1 cellular context compared by ENCODE assay signal in the genomic region with DNA sequence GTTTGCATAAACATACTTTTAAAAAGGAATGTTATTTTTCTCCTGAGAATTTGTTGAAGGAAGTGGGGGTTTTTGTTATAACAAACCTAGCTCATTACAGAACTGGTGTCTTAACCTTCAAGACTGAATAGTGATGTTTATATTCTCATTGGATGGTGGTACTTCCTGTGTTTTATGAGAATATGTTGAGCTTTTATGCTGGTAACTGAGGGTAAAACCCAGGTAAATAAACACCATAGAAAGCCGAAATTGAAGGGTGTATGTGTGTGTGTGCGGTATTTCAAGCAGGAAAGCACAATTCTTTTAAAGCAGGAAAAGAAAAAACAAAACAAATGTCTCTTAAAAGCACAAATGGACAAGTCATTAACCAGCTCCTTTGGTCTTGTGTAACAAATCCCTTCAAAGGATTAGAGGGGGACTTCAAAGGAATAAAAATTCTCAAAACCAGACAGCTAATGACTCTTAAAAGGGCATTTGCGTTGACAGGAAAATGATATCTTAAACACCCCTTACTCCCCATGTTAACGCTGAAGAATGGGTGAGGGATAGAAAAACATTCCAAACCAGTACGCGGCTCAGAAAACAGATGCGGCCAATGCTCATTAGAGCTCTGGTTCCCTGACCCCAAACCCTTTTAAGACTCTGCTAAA.
TF ChIP-seq lines count a peak whose summit lies in the region.

No MANE protein-coding gene starts in this region.

TF ChIP-seq in GM23338, 12 proteins besides CTCF, POLR2A, EP300 and RAD21 (continued from another document):
- TF ChIP-seq, protein P1, sequence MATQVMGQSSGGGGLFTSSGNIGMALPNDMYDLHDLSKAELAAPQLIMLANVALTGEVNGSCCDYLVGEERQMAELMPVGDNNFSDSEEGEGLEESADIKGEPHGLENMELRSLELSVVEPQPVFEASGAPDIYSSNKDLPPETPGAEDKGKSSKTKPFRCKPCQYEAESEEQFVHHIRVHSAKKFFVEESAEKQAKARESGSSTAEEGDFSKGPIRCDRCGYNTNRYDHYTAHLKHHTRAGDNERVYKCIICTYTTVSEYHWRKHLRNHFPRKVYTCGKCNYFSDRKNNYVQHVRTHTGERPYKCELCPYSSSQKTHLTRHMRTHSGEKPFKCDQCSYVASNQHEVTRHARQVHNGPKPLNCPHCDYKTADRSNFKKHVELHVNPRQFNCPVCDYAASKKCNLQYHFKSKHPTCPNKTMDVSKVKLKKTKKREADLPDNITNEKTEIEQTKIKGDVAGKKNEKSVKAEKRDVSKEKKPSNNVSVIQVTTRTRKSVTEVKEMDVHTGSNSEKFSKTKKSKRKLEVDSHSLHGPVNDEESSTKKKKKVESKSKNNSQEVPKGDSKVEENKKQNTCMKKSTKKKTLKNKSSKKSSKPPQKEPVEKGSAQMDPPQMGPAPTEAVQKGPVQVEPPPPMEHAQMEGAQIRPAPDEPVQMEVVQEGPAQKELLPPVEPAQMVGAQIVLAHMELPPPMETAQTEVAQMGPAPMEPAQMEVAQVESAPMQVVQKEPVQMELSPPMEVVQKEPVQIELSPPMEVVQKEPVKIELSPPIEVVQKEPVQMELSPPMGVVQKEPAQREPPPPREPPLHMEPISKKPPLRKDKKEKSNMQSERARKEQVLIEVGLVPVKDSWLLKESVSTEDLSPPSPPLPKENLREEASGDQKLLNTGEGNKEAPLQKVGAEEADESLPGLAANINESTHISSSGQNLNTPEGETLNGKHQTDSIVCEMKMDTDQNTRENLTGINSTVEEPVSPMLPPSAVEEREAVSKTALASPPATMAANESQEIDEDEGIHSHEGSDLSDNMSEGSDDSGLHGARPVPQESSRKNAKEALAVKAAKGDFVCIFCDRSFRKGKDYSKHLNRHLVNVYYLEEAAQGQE (IDR thresholded peaks at IDR 0.05; ENCODE audit: unreplicated experiment): no peak
- TF ChIP-seq ZNF331 (CRISPR knock-in tag; IDR thresholded peaks at IDR 0.05; ENCODE audit: low read depth) (no peak), EZH2 (IDR thresholded peaks at IDR 0.05; ENCODE audit: low read depth, unreplicated experiment) (no peak), STAT1 (IDR thresholded peaks at IDR 0.05; ENCODE audit: unreplicated experiment) (no peak), EZH2phosphoT487 (IDR thresholded peaks at IDR 0.05; ENCODE audit: unreplicated experiment) (no peak)
- TF ChIP-seq, protein P2, sequence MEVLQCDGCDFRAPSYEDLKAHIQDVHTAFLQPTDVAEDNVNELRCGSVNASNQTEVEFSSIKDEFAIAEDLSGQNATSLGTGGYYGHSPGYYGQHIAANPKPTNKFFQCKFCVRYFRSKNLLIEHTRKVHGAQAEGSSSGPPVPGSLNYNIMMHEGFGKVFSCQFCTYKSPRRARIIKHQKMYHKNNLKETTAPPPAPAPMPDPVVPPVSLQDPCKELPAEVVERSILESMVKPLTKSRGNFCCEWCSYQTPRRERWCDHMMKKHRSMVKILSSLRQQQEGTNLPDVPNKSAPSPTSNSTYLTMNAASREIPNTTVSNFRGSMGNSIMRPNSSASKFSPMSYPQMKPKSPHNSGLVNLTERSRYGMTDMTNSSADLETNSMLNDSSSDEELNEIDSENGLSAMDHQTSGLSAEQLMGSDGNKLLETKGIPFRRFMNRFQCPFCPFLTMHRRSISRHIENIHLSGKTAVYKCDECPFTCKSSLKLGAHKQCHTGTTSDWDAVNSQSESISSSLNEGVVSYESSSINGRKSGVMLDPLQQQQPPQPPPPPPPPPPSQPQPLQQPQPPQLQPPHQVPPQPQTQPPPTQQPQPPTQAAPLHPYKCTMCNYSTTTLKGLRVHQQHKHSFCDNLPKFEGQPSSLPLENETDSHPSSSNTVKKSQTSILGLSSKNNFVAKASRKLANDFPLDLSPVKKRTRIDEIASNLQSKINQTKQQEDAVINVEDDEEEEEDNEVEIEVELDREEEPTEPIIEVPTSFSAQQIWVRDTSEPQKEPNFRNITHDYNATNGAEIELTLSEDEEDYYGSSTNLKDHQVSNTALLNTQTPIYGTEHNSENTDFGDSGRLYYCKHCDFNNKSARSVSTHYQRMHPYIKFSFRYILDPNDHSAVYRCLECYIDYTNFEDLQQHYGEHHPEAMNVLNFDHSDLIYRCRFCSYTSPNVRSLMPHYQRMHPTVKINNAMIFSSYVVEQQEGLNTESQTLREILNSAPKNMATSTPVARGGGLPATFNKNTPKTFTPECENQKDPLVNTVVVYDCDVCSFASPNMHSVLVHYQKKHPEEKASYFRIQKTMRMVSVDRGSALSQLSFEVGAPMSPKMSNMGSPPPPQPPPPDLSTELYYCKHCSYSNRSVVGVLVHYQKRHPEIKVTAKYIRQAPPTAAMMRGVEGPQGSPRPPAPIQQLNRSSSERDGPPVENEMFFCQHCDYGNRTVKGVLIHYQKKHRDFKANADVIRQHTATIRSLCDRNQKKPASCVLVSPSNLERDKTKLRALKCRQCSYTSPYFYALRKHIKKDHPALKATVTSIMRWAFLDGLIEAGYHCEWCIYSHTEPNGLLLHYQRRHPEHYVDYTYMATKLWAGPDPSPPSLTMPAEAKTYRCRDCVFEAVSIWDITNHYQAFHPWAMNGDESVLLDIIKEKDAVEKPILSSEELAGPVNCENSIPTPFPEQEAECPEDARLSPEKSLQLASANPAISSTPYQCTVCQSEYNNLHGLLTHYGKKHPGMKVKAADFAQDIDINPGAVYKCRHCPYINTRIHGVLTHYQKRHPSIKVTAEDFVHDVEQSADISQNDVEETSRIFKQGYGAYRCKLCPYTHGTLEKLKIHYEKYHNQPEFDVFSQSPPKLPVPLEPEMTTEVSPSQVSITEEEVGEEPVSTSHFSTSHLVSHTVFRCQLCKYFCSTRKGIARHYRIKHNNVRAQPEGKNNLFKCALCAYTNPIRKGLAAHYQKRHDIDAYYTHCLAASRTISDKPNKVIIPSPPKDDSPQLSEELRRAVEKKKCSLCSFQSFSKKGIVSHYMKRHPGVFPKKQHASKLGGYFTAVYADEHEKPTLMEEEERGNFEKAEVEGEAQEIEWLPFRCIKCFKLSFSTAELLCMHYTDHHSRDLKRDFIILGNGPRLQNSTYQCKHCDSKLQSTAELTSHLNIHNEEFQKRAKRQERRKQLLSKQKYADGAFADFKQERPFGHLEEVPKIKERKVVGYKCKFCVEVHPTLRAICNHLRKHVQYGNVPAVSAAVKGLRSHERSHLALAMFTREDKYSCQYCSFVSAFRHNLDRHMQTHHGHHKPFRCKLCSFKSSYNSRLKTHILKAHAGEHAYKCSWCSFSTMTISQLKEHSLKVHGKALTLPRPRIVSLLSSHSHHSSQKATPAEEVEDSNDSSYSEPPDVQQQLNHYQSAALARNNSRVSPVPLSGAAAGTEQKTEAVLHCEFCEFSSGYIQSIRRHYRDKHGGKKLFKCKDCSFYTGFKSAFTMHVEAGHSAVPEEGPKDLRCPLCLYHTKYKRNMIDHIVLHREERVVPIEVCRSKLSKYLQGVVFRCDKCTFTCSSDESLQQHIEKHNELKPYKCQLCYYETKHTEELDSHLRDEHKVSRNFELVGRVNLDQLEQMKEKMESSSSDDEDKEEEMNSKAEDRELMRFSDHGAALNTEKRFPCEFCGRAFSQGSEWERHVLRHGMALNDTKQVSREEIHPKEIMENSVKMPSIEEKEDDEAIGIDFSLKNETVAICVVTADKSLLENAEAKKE (CRISPR knock-in tag; IDR thresholded peaks at IDR 0.05): no peak
